Comparison of ENCODE assay signal across 8 cellular contexts in the genomic region with DNA sequence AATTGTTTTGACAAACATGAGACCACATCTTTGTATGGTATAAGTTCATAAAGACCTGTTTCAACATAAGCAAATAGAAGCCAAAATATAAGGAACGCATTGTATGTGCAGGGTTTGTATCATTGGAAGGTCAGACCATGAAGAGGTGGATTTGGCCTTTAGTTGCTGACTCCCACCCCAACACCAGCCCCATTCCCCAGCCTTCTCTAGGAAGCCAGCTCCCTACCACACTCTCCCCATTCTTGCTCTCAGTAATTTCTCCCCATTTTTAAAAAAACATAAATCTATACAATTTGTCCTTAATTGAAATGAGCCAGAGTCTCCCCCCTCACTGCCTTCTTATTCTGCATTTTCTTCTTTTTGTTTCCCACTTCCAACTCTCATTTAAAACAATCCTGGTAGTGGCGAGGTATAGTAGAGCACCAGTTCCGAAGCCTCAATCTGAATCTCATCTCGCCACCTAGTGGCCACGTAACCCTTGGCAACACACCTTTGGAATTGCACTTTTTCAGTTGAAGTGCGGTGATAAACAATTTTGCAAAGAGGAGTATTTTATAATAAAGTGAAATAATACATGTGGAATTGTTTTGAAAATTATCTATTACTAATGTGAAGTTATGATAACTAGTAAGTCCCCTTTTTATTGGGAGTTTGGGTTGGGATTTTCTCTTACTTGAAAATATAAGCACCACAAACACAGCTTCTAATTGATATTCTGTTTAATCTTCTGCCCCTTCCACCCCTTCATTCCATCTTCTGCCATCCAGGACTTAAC.
A peak's percentile ranks its signal among the peaks of the same experiment; 100 is the strongest.
DNase-seq lines count a peak whose midpoint lies in the region; ATAC-seq and TF ChIP-seq lines count a peak whose summit lies in the region.

No MANE protein-coding gene starts in this region.

- H3K9me3 ChIP-seq in liver (ENCODE audit: control insufficient read depth in 4 of 4, low read length in 3 of 4): no peaks in the 10 kb centered on the region

- no peak overlapping the region for H3K9ac ChIP-seq in liver (ENCODE audit: low read depth in 1 of 2, low read length in 2 of 2)

- 13% methylated on average over 6 of the region's 6 CpGs for WGBS in liver

- no peak overlapping the region for H3K4me3 ChIP-seq in WI38 (ENCODE audit: low read depth, low read length)
- H3K4me3 ChIP-seq in liver (ENCODE audit: low read depth in 1 of 3, low read length in 3 of 3): no peak overlapping the region

- TF ChIP-seq RAD21 in liver (IDR thresholded peaks at IDR 0.05): peak; percentile 73 to 83

- peaks cover 0 to 5% (median 0%) of the 10 kb centered on the region in 4 donors for H3K27me3 ChIP-seq in liver (ENCODE audit: control insufficient read depth in 4 of 4, insufficient read depth in 4 of 4, low read length in 3 of 4)

- H3K36me3 ChIP-seq in liver (ENCODE audit: control insufficient read depth in 4 of 4, insufficient read depth in 3 of 4, low read depth in 1 of 4, low read length in 3 of 4): no peaks in the 10 kb centered on the region

- H3K27ac ChIP-seq in liver (ENCODE audit: low read depth in 1 of 2, low read length in 2 of 2): no peak overlapping the region

- H3K4me1 ChIP-seq in liver (ENCODE audit: control insufficient read depth in 4 of 4, insufficient read depth in 4 of 4, low read length in 3 of 4): peaks cover 0 to 6% (median 2%) of the 10 kb centered on the region in 4 donors

- ATAC-seq in GM21529 (IDR thresholded peaks at IDR 0.05; ENCODE audit: unreplicated experiment): peak; percentile 80

- DNase-seq in DMS53 treated with DMSO at 0.1 percent for 48 hours (lab: John Stamatoyannopoulos, UW; ENCODE audit: unreplicated experiment): peak; percentile 0
- DNase-seq in NCI-H1105 treated with DMSO at 0.1 percent for 48 hours (lab: John Stamatoyannopoulos, UW): peak; percentile 24
- DNase-seq in central memory CD4-positive, alpha-beta T cell: peak; percentile 24
- peak; percentile 16 to 21 for DNase-seq in stimulated activated CD8-positive, alpha-beta memory T cell treated with anti-CD3 and anti-CD28 coated beads, Interleukin-2, amount 100 ng/mL, for 48 hours (ENCODE audit: low read depth in 2 of 2)
- DNase-seq in mesenteric fat pad (ENCODE audit: low spot score): no peak

- TF ChIP-seq CTCF in WI38 (IDR thresholded peaks at IDR 0.05; ENCODE audit: low read depth, low read length): peak; percentile 61
- TF ChIP-seq CTCF in liver (IDR thresholded peaks at IDR 0.05; ENCODE audit: low read depth, low read length, missing input control): peak; percentile 59

TF ChIP-seq in liver, 16 proteins besides CTCF, POLR2A, EP300 and RAD21:
- TF ChIP-seq SP1 (IDR thresholded peaks at IDR 0.05) (no peak), FOXA2 (IDR thresholded peaks at IDR 0.05) (no peak), GABPA (IDR thresholded peaks at IDR 0.05 in 1 of 2, conservative IDR thresholded peaks at IDR 0.05 in 1 of 2) (no peak), RXRA (IDR thresholded peaks at IDR 0.05) (no peak), JUND (IDR thresholded peaks at IDR 0.05) (no peak), NR2F2 (IDR thresholded peaks at IDR 0.05) (no peak), TAF1 (conservative IDR thresholded peaks at IDR 0.05) (no peak), EGR1 (IDR thresholded peaks at IDR 0.05; ENCODE audit: low read depth in 2 of 2) (no peak), HNF4G (IDR thresholded peaks at IDR 0.05) (no peak), FOXA1 (IDR thresholded peaks at IDR 0.05) (no peak), HNF4A (conservative IDR thresholded peaks at IDR 0.05) (no peak), YY1 (IDR thresholded peaks at IDR 0.05) (no peak)
- TF ChIP-seq, protein P1, sequence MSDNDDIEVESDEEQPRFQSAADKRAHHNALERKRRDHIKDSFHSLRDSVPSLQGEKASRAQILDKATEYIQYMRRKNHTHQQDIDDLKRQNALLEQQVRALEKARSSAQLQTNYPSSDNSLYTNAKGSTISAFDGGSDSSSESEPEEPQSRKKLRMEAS (IDR thresholded peaks at IDR 0.05): no peak
- TF ChIP-seq, protein P2, sequence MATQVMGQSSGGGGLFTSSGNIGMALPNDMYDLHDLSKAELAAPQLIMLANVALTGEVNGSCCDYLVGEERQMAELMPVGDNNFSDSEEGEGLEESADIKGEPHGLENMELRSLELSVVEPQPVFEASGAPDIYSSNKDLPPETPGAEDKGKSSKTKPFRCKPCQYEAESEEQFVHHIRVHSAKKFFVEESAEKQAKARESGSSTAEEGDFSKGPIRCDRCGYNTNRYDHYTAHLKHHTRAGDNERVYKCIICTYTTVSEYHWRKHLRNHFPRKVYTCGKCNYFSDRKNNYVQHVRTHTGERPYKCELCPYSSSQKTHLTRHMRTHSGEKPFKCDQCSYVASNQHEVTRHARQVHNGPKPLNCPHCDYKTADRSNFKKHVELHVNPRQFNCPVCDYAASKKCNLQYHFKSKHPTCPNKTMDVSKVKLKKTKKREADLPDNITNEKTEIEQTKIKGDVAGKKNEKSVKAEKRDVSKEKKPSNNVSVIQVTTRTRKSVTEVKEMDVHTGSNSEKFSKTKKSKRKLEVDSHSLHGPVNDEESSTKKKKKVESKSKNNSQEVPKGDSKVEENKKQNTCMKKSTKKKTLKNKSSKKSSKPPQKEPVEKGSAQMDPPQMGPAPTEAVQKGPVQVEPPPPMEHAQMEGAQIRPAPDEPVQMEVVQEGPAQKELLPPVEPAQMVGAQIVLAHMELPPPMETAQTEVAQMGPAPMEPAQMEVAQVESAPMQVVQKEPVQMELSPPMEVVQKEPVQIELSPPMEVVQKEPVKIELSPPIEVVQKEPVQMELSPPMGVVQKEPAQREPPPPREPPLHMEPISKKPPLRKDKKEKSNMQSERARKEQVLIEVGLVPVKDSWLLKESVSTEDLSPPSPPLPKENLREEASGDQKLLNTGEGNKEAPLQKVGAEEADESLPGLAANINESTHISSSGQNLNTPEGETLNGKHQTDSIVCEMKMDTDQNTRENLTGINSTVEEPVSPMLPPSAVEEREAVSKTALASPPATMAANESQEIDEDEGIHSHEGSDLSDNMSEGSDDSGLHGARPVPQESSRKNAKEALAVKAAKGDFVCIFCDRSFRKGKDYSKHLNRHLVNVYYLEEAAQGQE (IDR thresholded peaks at IDR 0.05): no peak
- TF ChIP-seq, protein P3, sequence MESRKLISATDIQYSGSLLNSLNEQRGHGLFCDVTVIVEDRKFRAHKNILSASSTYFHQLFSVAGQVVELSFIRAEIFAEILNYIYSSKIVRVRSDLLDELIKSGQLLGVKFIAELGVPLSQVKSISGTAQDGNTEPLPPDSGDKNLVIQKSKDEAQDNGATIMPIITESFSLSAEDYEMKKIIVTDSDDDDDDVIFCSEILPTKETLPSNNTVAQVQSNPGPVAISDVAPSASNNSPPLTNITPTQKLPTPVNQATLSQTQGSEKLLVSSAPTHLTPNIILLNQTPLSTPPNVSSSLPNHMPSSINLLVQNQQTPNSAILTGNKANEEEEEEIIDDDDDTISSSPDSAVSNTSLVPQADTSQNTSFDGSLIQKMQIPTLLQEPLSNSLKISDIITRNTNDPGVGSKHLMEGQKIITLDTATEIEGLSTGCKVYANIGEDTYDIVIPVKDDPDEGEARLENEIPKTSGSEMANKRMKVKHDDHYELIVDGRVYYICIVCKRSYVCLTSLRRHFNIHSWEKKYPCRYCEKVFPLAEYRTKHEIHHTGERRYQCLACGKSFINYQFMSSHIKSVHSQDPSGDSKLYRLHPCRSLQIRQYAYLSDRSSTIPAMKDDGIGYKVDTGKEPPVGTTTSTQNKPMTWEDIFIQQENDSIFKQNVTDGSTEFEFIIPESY (IDR thresholded peaks at IDR 0.05): no peak
- TF ChIP-seq, protein P4, sequence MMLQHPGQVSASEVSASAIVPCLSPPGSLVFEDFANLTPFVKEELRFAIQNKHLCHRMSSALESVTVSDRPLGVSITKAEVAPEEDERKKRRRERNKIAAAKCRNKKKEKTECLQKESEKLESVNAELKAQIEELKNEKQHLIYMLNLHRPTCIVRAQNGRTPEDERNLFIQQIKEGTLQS (IDR thresholded peaks at IDR 0.05): no peak
TF ChIP-seq in liver: peak in this region for 0.
